In genomic region chr17:50534222-50534978, GRCh38 we compare ENCODE assay signal across 6 cellular contexts. TPM values are rescaled to one million over a fixed set of nuclear protein-coding genes. Genes with fewer than 3 reads are reported as not detected.
DNase-seq lines count a peak whose midpoint lies in the region; ATAC-seq and TF ChIP-seq lines count a peak whose summit lies in the region.

No MANE protein-coding gene starts in this region.

- no peak for TF ChIP-seq CTCF in lung (IDR thresholded peaks at IDR 0.05; ENCODE audit: control extremely low read depth, extremely low read depth)

- H3K36me3 ChIP-seq in lung (ENCODE audit: control insufficient read depth in 2 of 2, insufficient read depth in 2 of 2, low read length in 2 of 2) (no peaks in the 10 kb centered on the region), HAP-1 (replicated peaks) (no peaks in the 10 kb centered on the region)

- ATAC-seq in lung (ENCODE audit: insufficient read depth, low FRiP score) = peak; percentile 30

- H3K4me1 ChIP-seq in lung (ENCODE audit: control insufficient read depth in 2 of 2, insufficient read depth in 2 of 2, low read length in 2 of 2) = peaks cover 0 to 7% of the 10 kb centered on the region in 2 donors
- H3K4me1 ChIP-seq in HAP-1 = no peaks in the 10 kb centered on the region

- in situ Hi-C loops in HAP-1 (cut with MboI; ENCODE audit: low sequenced_read_pairs) = no loop called here

- H3K27ac ChIP-seq in lung (ENCODE audit: low read depth in 1 of 2, low read length in 1 of 2) = peak overlapping the region in 1 of 2 donors; percentile 72

- WGBS in lung, 2 donors = 57 to 61% methylated on average over 24 of the region's 24 CpGs

- peaks cover 0 to 1% of the 10 kb centered on the region in 2 donors for H3K9me3 ChIP-seq in lung (ENCODE audit: control insufficient read depth in 2 of 2, insufficient read depth in 1 of 2, low read length in 1 of 2)
- H3K9me3 ChIP-seq in HAP-1 = no peaks in the 10 kb centered on the region

- CTCF ChIA-PET in HEK293T (lab: Yijun Ruan, JAX) = no interaction called here

- H3K27me3 ChIP-seq in lung (ENCODE audit: control insufficient read depth, insufficient read depth) (no peaks in the 10 kb centered on the region), HAP-1 (ENCODE audit: low read depth) (peaks cover 14% of the 10 kb centered on the region)

- DNase-seq in ELF-1 (ENCODE audit: low read depth, low spot score) = peak; percentile 70
- peak; percentile 54 to 60 for DNase-seq in activated T-cell treated with anti-CD3 and anti-CD28 coated beads, Interleukin-2, amount 50 U/mL, for 48 hours
- no peak for DNase-seq in lung (ENCODE audit: low spot score)
- no peak for DNase-seq in SKM-1 (lab: John Stamatoyannopoulos, UW; ENCODE audit: unreplicated experiment)
- DNase-seq in HAP-1 (ENCODE audit: low spot score in 2 of 2) = no peak
- no peak for DNase-seq in HEK293T (ENCODE audit: extremely low spot score)

- no peak overlapping the region for H3K4me3 ChIP-seq in lung
- no peak overlapping the region for H3K4me3 ChIP-seq in HAP-1

- POLR2A ChIA-PET in HEK293T (lab: Yijun Ruan, JAX) = interaction anchor here (3.9 kb wide), 1 partner anchor 7 kb away, joined by 17 read pairs; no protein-coding TSS in a partner anchor

TF ChIP-seq in HEK293T, 16 proteins besides CTCF, POLR2A, EP300 and RAD21:
- no peak for TF ChIP-seq BHLHE40 (IDR thresholded peaks at IDR 0.05; ENCODE audit: borderline replicate concordance)
TF ChIP-seq in HEK293T: peak in this region for 0.

RNA-seq across cellular contexts. Expression of gene EPN3, which starts 1.9 kb away (rescaled TPM):
- total RNA-seq in lung = 1 to 10 TPM; 1.3 to 2.6 TPM
- 1 to 10 TPM; 2.5 to 2.6 TPM for polyA plus RNA-seq in lung

RNA-seq across cellular contexts. Expression of gene SPATA20, which starts 12.6 kb away (rescaled TPM):
- total RNA-seq in lung = 10 to 100 TPM; 32.3 to 37.8 TPM
- polyA plus RNA-seq in lung = 10 to 100 TPM; 10.5 to 25.8 TPM

RNA-seq across cellular contexts. Expression of gene CACNA1G, which starts 26.1 kb away (rescaled TPM):
- 1 to 10 TPM in 1 of 2 donors, under 1 TPM in 1; 0.31 to 3.6 TPM for total RNA-seq in lung
- polyA plus RNA-seq in lung = under 1 TPM; 0.14 to 0.18 TPM

RNA-seq across cellular contexts. Expression of gene MYCBPAP, which starts 26.2 kb away (rescaled TPM):
- 1 to 10 TPM; 4.7 to 6.4 TPM for total RNA-seq in lung
- polyA plus RNA-seq in lung = under 1 TPM; 0.73 to 0.90 TPM

RNA-seq across cellular contexts. Expression of gene RSAD1, which starts 55.7 kb away (rescaled TPM):
- 10 to 100 TPM; 31.2 to 43.2 TPM for total RNA-seq in lung
- polyA plus RNA-seq in lung = 10 to 100 TPM; 20.1 to 28.5 TPM

Comparison
In these comparisons a context has a peak if more than half of its experiments do, and no peak if none do; other contexts are left out.
1. DNase-seq: peak in ELF-1 (single experiment) and activated T-cell treated with anti-CD3 and anti-CD28 coated beads, Interleukin-2, amount 50 U/mL, for 48 hours (2 of 2); none in lung (single experiment), SKM-1 (single experiment), HAP-1 (0 of 2) and HEK293T (single experiment).